Comparison of ENCODE assay signal across 8 cellular contexts in genomic region chr1:5514519-5515183, GRCh38.
DNase-seq lines count a peak whose midpoint lies in the region; ATAC-seq and TF ChIP-seq lines count a peak whose summit lies in the region.

No MANE protein-coding gene starts in this region.

- DNase-seq in COR-L47 (lab: John Stamatoyannopoulos, UW), result peak; percentile 52
- DNase-seq in H7, result peak; percentile 95
- DNase-seq in NCI-H345 (lab: John Stamatoyannopoulos, UW), result peak; percentile 78
- peak; percentile 77 to 79 for DNase-seq in activated CD4-positive, alpha-beta T cell treated with anti-CD3 and anti-CD28 coated beads, Interleukin-2, amount 50 U/mL, for 48 hours
- DNase-seq in dorsolateral prefrontal cortex, result peak in 9 of 10 donors; percentile 64 to 85 (median 73)
- peak; percentile 66 to 75 for DNase-seq in memory B cell (ENCODE audit: low spot score in 2 of 2)
- DNase-seq in stimulated activated CD8-positive, alpha-beta memory T cell treated with anti-CD3 and anti-CD28 coated beads, Interleukin-2, amount 100 ng/mL, for 48 hours (ENCODE audit: low read depth in 2 of 2), result peak; percentile 52 to 63
- no peak for DNase-seq in NCI-H2081 treated with DMSO at 0.1 percent for 48 hours (lab: John Stamatoyannopoulos, UW)

- no peak overlapping the region for H3K27ac ChIP-seq in dorsolateral prefrontal cortex

- H3K36me3 Mint-ChIP-seq in memory B cell, result no peaks in the 10 kb centered on the region

- peaks cover 12% of the 10 kb centered on the region for H3K27me3 Mint-ChIP-seq in memory B cell

- H3K27ac Mint-ChIP-seq in memory B cell, result no peak overlapping the region

- H3K4me1 Mint-ChIP-seq in memory B cell, result no peaks in the 10 kb centered on the region

- H3K9me3 Mint-ChIP-seq in memory B cell, result no peaks in the 10 kb centered on the region

- H3K27me3 ChIP-seq in H7 (ENCODE audit: control insufficient read depth, insufficient read depth, low read length) (no peaks in the 10 kb centered on the region; the same call in 1 of the 2 replicates), dorsolateral prefrontal cortex (no peaks in the 10 kb centered on the region)

- H3K36me3 ChIP-seq in H7 (replicated peaks; ENCODE audit: control insufficient read depth, insufficient read depth, low read length), result no peaks in the 10 kb centered on the region

- intact Hi-C loops in dorsolateral prefrontal cortex (cut with DNase I), result loop anchor here (5.0 to 10.0 kb wide), 4 partner anchors 220 to 860 kb away; partner anchors contain the start of gene AJAP1 (in 1 of the 2)

- no peak overlapping the region for H3K4me3 Mint-ChIP-seq in memory B cell

- peak; percentile 68 for ATAC-seq in memory B cell (ENCODE audit: low read depth)

- TF ChIP-seq CTCF in dorsolateral prefrontal cortex (IDR thresholded peaks at IDR 0.05 in 54 of 56, conservative IDR thresholded peaks at IDR 0.05 in 2 of 56; ENCODE audit: low read depth in 1 of 56, partially characterized antibody in 56 of 56), result peak; percentile 97 to 100 (median 99)

- H3K4me3 ChIP-seq in H7 (ENCODE audit: insufficient read depth, low read depth, low read length), result no peak overlapping the region
- H3K4me3 ChIP-seq in dorsolateral prefrontal cortex, result no peak overlapping the region
